1 cellular context compared by ENCODE assay signal in genomic region chr4:177118596-177118995, GRCh38.
TF ChIP-seq lines count a peak whose summit lies in the region.

No MANE protein-coding gene starts in this region.

TF ChIP-seq in WTC11, 78 proteins besides CTCF, POLR2A, EP300 and RAD21 (continued from another document):
- TF ChIP-seq ERG (CRISPR knock-in tag; IDR thresholded peaks at IDR 0.05) = no peak
